In genomic region chr12:117394491-117394890, GRCh38 we compare ENCODE assay signal across 28 cellular contexts. TPM values are rescaled to one million over a fixed set of nuclear protein-coding genes. Genes with fewer than 3 reads are reported as not detected.
"Had no signal": no experiment of that assay in that cellular context is flagged by ENCODE, and none has a peak within 500 bp of the region (broad histone marks: within the 10 kb centered on the region; RNA-seq: fewer than 3 reads in every experiment).

No MANE protein-coding gene starts in this region.

- DNase-seq: stimulated activated CD4-positive, alpha-beta T cell treated with anti-CD3 and anti-CD28 coated beads, Interleukin-2, amount 100 ng/mL, for 48 hours; stimulated activated CD4-positive, alpha-beta T cell treated with anti-CD3 and anti-CD28 coated beads, Interleukin-4, amount 100 ng/mL, for 1 hour; stimulated activated CD4-positive, alpha-beta T cell treated with anti-CD3 and anti-CD28 coated beads, Interleukin-4, amount 100 ng/mL, for 24 hours; stimulated activated CD4-positive, alpha-beta T cell treated with anti-CD3 and anti-CD28 coated beads, Interleukin-4, amount 100 ng/mL, for 4 hours; stimulated activated CD8-positive, alpha-beta memory T cell treated with anti-CD3 and anti-CD28 coated beads, Interleukin-4, amount 100 ng/mL, for 48 hours; stimulated activated naive B cell treated with anti-CD40 and anti-IgM and Interleukin-4, amounts not matched to agents 10 μg/mL and 1 μg/mL and 100 μg/mL, for 72 hours; stimulated activated naive CD4-positive, alpha-beta T cell; stimulated activated naive CD4-positive, alpha-beta T cell treated with Interleukin-2 at 50 U/mL for 16 hours; stimulated activated naive CD8-positive, alpha-beta T cell treated with anti-CD3 and anti-CD28 coated beads, Interleukin-15, amount 100 ng/mL, for 72 hours; stimulated activated naive CD8-positive, alpha-beta T cell treated with anti-CD3 and anti-CD28 coated beads, Interleukin-15, Interleukin-2, amounts not matched to agents 100 U/mL and 50 U/mL, for 24 hours; stomach; substantia nigra; testis; thyroid gland; tibial artery; transverse colon; upper lobe of left lung; upper lobe of right lung; uterus had no signal

- H3K9me3 Mint-ChIP-seq: type B pancreatic cell had no signal

- H3K27ac Mint-ChIP-seq: stimulated activated effector memory CD8-positive, alpha-beta T cell treated with anti-CD3 and anti-CD28 coated beads, Interleukin-12 subunit alpha, Interleukin-12 subunit beta, amount 100 ng/mL, for 72 hours; stimulated activated memory B cell treated with anti-CD40 and anti-IgM and Interleukin-4, amounts not matched to agents 10 μg/mL and 1 μg/mL and 100 μg/mL, for 72 hours; stimulated activated naive B cell treated with anti-CD40 and anti-IgM and Interleukin-4, amounts not matched to agents 10 μg/mL and 1 μg/mL and 100 μg/mL, for 72 hours; stimulated activated naive CD8-positive, alpha-beta T cell treated with anti-CD3 and anti-CD28 coated beads, Interleukin-15, amount 100 ng/mL, for 72 hours; stimulated activated naive CD8-positive, alpha-beta T cell treated with anti-CD3 and anti-CD28 coated beads, Interleukin-15, Interleukin-2, amounts not matched to agents 100 ng/mL and 50 ng/mL, for 24 hours; type B pancreatic cell had no signal

- H3K4me3 Mint-ChIP-seq: stimulated activated effector memory CD8-positive, alpha-beta T cell treated with anti-CD3 and anti-CD28 coated beads, Interleukin-12 subunit alpha, Interleukin-12 subunit beta, amount 100 ng/mL, for 72 hours; stimulated activated memory B cell treated with anti-CD40 and anti-IgM and Interleukin-4, amounts not matched to agents 10 μg/mL and 1 μg/mL and 100 μg/mL, for 72 hours; stimulated activated naive B cell treated with anti-CD40 and anti-IgM and Interleukin-4, amounts not matched to agents 10 μg/mL and 1 μg/mL and 100 μg/mL, for 72 hours; stimulated activated naive CD8-positive, alpha-beta T cell treated with anti-CD3 and anti-CD28 coated beads, Interleukin-15, amount 100 ng/mL, for 72 hours; stimulated activated naive CD8-positive, alpha-beta T cell treated with anti-CD3 and anti-CD28 coated beads, Interleukin-15, Interleukin-2, amounts not matched to agents 100 ng/mL and 50 ng/mL, for 24 hours; type B pancreatic cell had no signal

- H3K36me3 ChIP-seq: stomach, suprapubic skin, thoracic aorta, thyroid gland, tibial artery, tibial nerve, transverse colon, upper lobe of left lung, upper lobe of right lung, uterus, vagina had no signal

- H3K27me3 Mint-ChIP-seq: stimulated activated naive CD8-positive, alpha-beta T cell treated with anti-CD3 and anti-CD28 coated beads, Interleukin-15, amount 100 ng/mL, for 72 hours had no signal

- H3K4me1 ChIP-seq: stomach, suprapubic skin, testis, thyroid gland, tibial artery, tibial nerve, transverse colon, upper lobe of left lung, upper lobe of right lung, uterus, vagina had no signal

- H3K9me3 ChIP-seq: suprapubic skin, testis, thyroid gland, tibial artery, transverse colon, upper lobe of left lung, upper lobe of right lung, uterus, vagina had no signal

- H3K4me3 ChIP-seq: stomach, suprapubic skin, testis, thoracic aorta, thyroid gland, tibial artery, tibial nerve, transverse colon, upper lobe of left lung, upper lobe of right lung, uterus, vagina had no signal

- H3K4me1 Mint-ChIP-seq: stimulated activated effector memory CD8-positive, alpha-beta T cell treated with anti-CD3 and anti-CD28 coated beads, Interleukin-12 subunit alpha, Interleukin-12 subunit beta, amount 100 ng/mL, for 72 hours; stimulated activated memory B cell treated with anti-CD40 and anti-IgM and Interleukin-4, amounts not matched to agents 10 μg/mL and 1 μg/mL and 100 μg/mL, for 72 hours; stimulated activated naive B cell treated with anti-CD40 and anti-IgM and Interleukin-4, amounts not matched to agents 10 μg/mL and 1 μg/mL and 100 μg/mL, for 72 hours; stimulated activated naive CD8-positive, alpha-beta T cell treated with anti-CD3 and anti-CD28 coated beads, Interleukin-15, amount 100 ng/mL, for 72 hours had no signal

- H3K27me3 ChIP-seq: stomach, testis, thyroid gland, tibial nerve, transverse colon, upper lobe of left lung, upper lobe of right lung, uterus, vagina had no signal

- H3K27ac ChIP-seq: stomach, suprapubic skin, testis, thoracic aorta, thyroid gland, tibial artery, tibial nerve, transverse colon, upper lobe of left lung, upper lobe of right lung, uterus, vagina had no signal

- H3K36me3 Mint-ChIP-seq: stimulated activated effector memory CD8-positive, alpha-beta T cell treated with anti-CD3 and anti-CD28 coated beads, Interleukin-12 subunit alpha, Interleukin-12 subunit beta, amount 100 ng/mL, for 72 hours; stimulated activated memory B cell treated with anti-CD40 and anti-IgM and Interleukin-4, amounts not matched to agents 10 μg/mL and 1 μg/mL and 100 μg/mL, for 72 hours; type B pancreatic cell had no signal

RNA-seq across cellular contexts. Expression of gene NOS1, which starts 33.1 kb away (rescaled TPM):
- total RNA-seq: subcutaneous adipose tissue had no signal
